In genomic region chr6:169407338-169407737, GRCh38 we compare ENCODE assay signal across 17 cellular contexts.
DNase-seq lines count a peak whose midpoint lies in the region; ATAC-seq and TF ChIP-seq lines count a peak whose summit lies in the region.
"Had no signal": no experiment of that assay in that cellular context is flagged by ENCODE, and none has a peak within 500 bp of the region (broad histone marks: within the 10 kb centered on the region; RNA-seq: fewer than 3 reads in every experiment).

No MANE protein-coding gene starts in this region.

- H3K4me1 ChIP-seq in ascending aorta (peaks cover 0 to 4% of the 10 kb centered on the region in 2 donors), foreskin keratinocyte (no peaks in the 10 kb centered on the region)

- peak overlapping the region in 1 of 2 donors; percentile 44 for H3K4me3 ChIP-seq in ascending aorta
- H3K4me3 ChIP-seq: PC-9 had no signal

- peak overlapping the region; percentile 26 to 29 for H3K27ac ChIP-seq in ascending aorta
- no peak overlapping the region for H3K27ac ChIP-seq in foreskin keratinocyte
- H3K27ac ChIP-seq: PC-9 had no signal

- intact Hi-C loops in ascending aorta (cut with DNase I) = no loop called here

- no peaks in the 10 kb centered on the region for H3K9me3 ChIP-seq in ascending aorta

- DNase-seq in NOMO-1 (lab: John Stamatoyannopoulos, UW; ENCODE audit: unreplicated experiment in 2 of 2) = peak; percentile 7 to 27
- no peak for DNase-seq in NOMO-1 treated with dmso at 0.1 percent for 144 hours (lab: John Stamatoyannopoulos, UW; ENCODE audit: unreplicated experiment)
- DNase-seq in ascending aorta (ENCODE audit: low spot score in 2 of 2) = no peak
- DNase-seq in pons (ENCODE audit: low spot score) = peak; percentile 6
- DNase-seq in foreskin keratinocyte = no peak
- no peak for DNase-seq in NCI-H187 treated with DMSO at 0.1 percent for 48 hours (lab: John Stamatoyannopoulos, UW)
- DNase-seq: 8988T; CD8-positive, alpha-beta memory T cell; DND-41; NCI-H1417 treated with DMSO at 0.1 percent for 48 hours; NCI-H2029; NCI-H2171; NCI-H446; NCI-H69; PC-9 had no signal

- no peak for TF ChIP-seq CTCF in ascending aorta (IDR thresholded peaks at IDR 0.05)
- TF ChIP-seq CTCF in foreskin keratinocyte (conservative IDR thresholded peaks at IDR 0.05) = no peak

- no peaks in the 10 kb centered on the region for H3K27me3 ChIP-seq in ascending aorta
- no peaks in the 10 kb centered on the region for H3K27me3 ChIP-seq in foreskin keratinocyte

- ATAC-seq in foreskin keratinocyte (no peak), HG02610 (IDR thresholded peaks at IDR 0.05; ENCODE audit: unreplicated experiment) (no peak), GM18858 (IDR thresholded peaks at IDR 0.05; ENCODE audit: unreplicated experiment) (no peak)

- no peaks in the 10 kb centered on the region for H3K36me3 ChIP-seq in ascending aorta

Comparison
In these comparisons a context has a peak if more than half of its experiments do, and no peak if none do; other contexts are left out.
1. DNase-seq: peak in NOMO-1 (2 of 2) and pons (single experiment); none in NOMO-1 treated with dmso at 0.1 percent for 144 hours (single experiment), ascending aorta (0 of 2), foreskin keratinocyte (0 of 2) and NCI-H187 treated with DMSO at 0.1 percent for 48 hours (single experiment).